Comparison of ENCODE assay signal across 18 cellular contexts in genomic region chr10:9922123-9922685, GRCh38.
DNase-seq lines count a peak whose midpoint lies in the region; FAIRE-seq and TF ChIP-seq lines count a peak whose summit lies in the region.
"Had no signal": no experiment of that assay in that cellular context is flagged by ENCODE, and none has a peak within 500 bp of the region (broad histone marks: within the 10 kb centered on the region; RNA-seq: fewer than 3 reads in every experiment).

No MANE protein-coding gene starts in this region.

- TF ChIP-seq POLR2A in H54 (IDR thresholded peaks at IDR 0.05; ENCODE audit: low read depth, low read length) = no peak

- no peak for FAIRE-seq in H54 (lab: Jason Lieb, UNC)
- FAIRE-seq: A204.1 had no signal

- no peaks in the 10 kb centered on the region for H3K9me3 ChIP-seq in smooth muscle cell (replicated peaks; ENCODE audit: low read depth)

- H3K4me1 ChIP-seq in smooth muscle cell (ENCODE audit: low read depth) = no peaks in the 10 kb centered on the region

- no peak overlapping the region for H3K9ac ChIP-seq in smooth muscle cell (ENCODE audit: low read depth)

- peak overlapping the region; percentile 56 for H2AFZ ChIP-seq in smooth muscle cell (ENCODE audit: low read depth)

- TF ChIP-seq CTCF in dorsolateral prefrontal cortex (IDR thresholded peaks at IDR 0.05 in 54 of 56, conservative IDR thresholded peaks at IDR 0.05 in 2 of 56; ENCODE audit: low read depth in 1 of 56, partially characterized antibody in 56 of 56) (no peak), smooth muscle cell (IDR thresholded peaks at IDR 0.05; ENCODE audit: borderline replicate concordance, insufficient read depth, poor library complexity, severe bottlenecking) (no peak)

- H3F3A ChIP-seq in smooth muscle cell (ENCODE audit: low read depth) = no peaks in the 10 kb centered on the region

- H3K4me2 ChIP-seq in smooth muscle cell = peak overlapping the region; percentile 70

- intact Hi-C loops in dorsolateral prefrontal cortex (cut with DNase I) = loop anchor here in 1 of 2 donors (5.0 kb wide), 1 partner anchor 710 kb away; no protein-coding TSS in a partner anchor

- H3K36me3 ChIP-seq in smooth muscle cell (ENCODE audit: low read depth) = no peaks in the 10 kb centered on the region

- H3K27me3 ChIP-seq in dorsolateral prefrontal cortex (no peaks in the 10 kb centered on the region), smooth muscle cell (ENCODE audit: low read depth) (no peaks in the 10 kb centered on the region)

- WGBS in smooth muscle cell (ENCODE audit: low lambda C conversion rate) = 44% methylated on average over 7 of the region's 7 CpGs

- H3K79me2 ChIP-seq in smooth muscle cell (ENCODE audit: low read depth) = no peaks in the 10 kb centered on the region

- DNase-seq in amniotic epithelial cell (ENCODE audit: low read depth) (peak; percentile 0), dorsolateral prefrontal cortex (peak in 3 of 10 donors; percentile 12 to 53 (median 42)), middle frontal gyrus (ENCODE audit: extremely low spot score, low spot score) (peak; percentile 43), smooth muscle cell (lab: John Stamatoyannopoulos, UW; ENCODE audit: unreplicated experiment) (no peak), NCI-H2029 (lab: John Stamatoyannopoulos, UW) (no peak), H54 (ENCODE audit: insufficient read length, low spot score) (no peak), GF-D8 (lab: John Stamatoyannopoulos, UW) (no peak)
- DNase-seq: DMS79, H7, Kasumi-1, NCI-H1417, NCI-H1694 treated with DMSO at 0.1 percent for 48 hours, NCI-H2107, NCI-H510A, SHP77 treated with DMSO at 0.1 percent for 48 hours had no signal

- H3K4me3 ChIP-seq in dorsolateral prefrontal cortex (no peak overlapping the region), smooth muscle cell (no peak overlapping the region)
- H3K4me3 ChIP-seq: SK-N-MC had no signal

- H4K20me1 ChIP-seq in smooth muscle cell (ENCODE audit: low read depth) = no peaks in the 10 kb centered on the region

- peak overlapping the region in 46 of 59 donors; percentile 10 to 87 (median 63) for H3K27ac ChIP-seq in dorsolateral prefrontal cortex
- peak overlapping the region; percentile 70 for H3K27ac ChIP-seq in smooth muscle cell (ENCODE audit: low read depth)
- H3K27ac ChIP-seq: RWPE1, SK-N-MC had no signal

Comparison
In these comparisons a context has a peak if more than half of its experiments do, and no peak if none do; other contexts are left out.
1. DNase-seq: peak in amniotic epithelial cell (single experiment) and middle frontal gyrus (single experiment); none in smooth muscle cell (single experiment), NCI-H2029 (single experiment), H54 (single experiment) and GF-D8 (single experiment).